8 cellular contexts compared by ENCODE assay signal in genomic region chr3:177602601-177603136, GRCh38.
DNase-seq lines count a peak whose midpoint lies in the region; ATAC-seq and TF ChIP-seq lines count a peak whose summit lies in the region.
"Had no signal": no experiment of that assay in that cellular context is flagged by ENCODE, and none has a peak within 500 bp of the region (broad histone marks: within the 10 kb centered on the region; RNA-seq: fewer than 3 reads in every experiment).

No MANE protein-coding gene starts in this region.

- no peaks in the 10 kb centered on the region for H4K20me1 ChIP-seq in mammary epithelial cell (ENCODE audit: insufficient read depth, low read length)

- intact Hi-C loops in mammary epithelial cell (cut with micrococcal nuclease) (no loop called here), sigmoid colon (cut with DNase I) (no loop called here), sciatic nerve (cut with DNase I) (no loop called here)

- peaks cover 60% of the 10 kb centered on the region for H3K4me1 ChIP-seq in mammary epithelial cell (ENCODE audit: insufficient read depth, low read length)
- H3K4me1 ChIP-seq in sigmoid colon = peaks cover 0 to 67% (median 52%) of the 10 kb centered on the region in 4 donors

- H3K9ac ChIP-seq in mammary epithelial cell (ENCODE audit: insufficient read depth, low read length) = no peak overlapping the region

- no peak for TF ChIP-seq CTCF in mammary epithelial cell (conservative IDR thresholded peaks at IDR 0.05 in 1 of 2, IDR thresholded peaks at IDR 0.05 in 1 of 2; ENCODE audit: extremely low read depth in 1 of 2, insufficient read depth in 1 of 2, low read depth in 1 of 2, low read length in 2 of 2)
- TF ChIP-seq CTCF in sigmoid colon (IDR thresholded peaks at IDR 0.05) = no peak
- TF ChIP-seq CTCF in GM20000 (IDR thresholded peaks at IDR 0.05; ENCODE audit: extremely low read depth, missing control alignments) = no peak

- DNase-seq in NCI-H146 treated with DMSO at 0.1 percent for 48 hours (lab: John Stamatoyannopoulos, UW; ENCODE audit: unreplicated experiment) (peak; percentile 81), mammary epithelial cell (peak; percentile 58), sigmoid colon (no peak), GM20000 (ENCODE audit: low spot score) (no peak), sciatic nerve (ENCODE audit: low spot score) (no peak)
- DNase-seq: right cardiac atrium had no signal

- H3K4me3 ChIP-seq in mammary epithelial cell (replicated peaks in 1 of 3; ENCODE audit: insufficient read depth in 1 of 3, low read depth in 2 of 3, low read length in 3 of 3) = no peak overlapping the region
- no peak overlapping the region for H3K4me3 ChIP-seq in sigmoid colon

- no TSS peak for BruUV-seq in mammary epithelial cell (replicated peaks; lab: Mats Ljungman, UMichigan)

- peak overlapping the region; percentile 59 for H2AFZ ChIP-seq in mammary epithelial cell (ENCODE audit: low read depth, low read length)

- peak; percentile 11 for ATAC-seq in GM18867 (IDR thresholded peaks at IDR 0.05; ENCODE audit: unreplicated experiment)
- ATAC-seq in GM18870 (IDR thresholded peaks at IDR 0.05; ENCODE audit: unreplicated experiment) = no peak
- ATAC-seq in sciatic nerve = no peak

- H3K4me2 ChIP-seq in mammary epithelial cell (ENCODE audit: insufficient read depth, low read depth, low read length) = peak overlapping the region; percentile 18

- H3K36me3 ChIP-seq in mammary epithelial cell (ENCODE audit: insufficient read depth, low read length) (no peaks in the 10 kb centered on the region), sigmoid colon (no peaks in the 10 kb centered on the region)

- no peaks in the 10 kb centered on the region for H3K79me2 ChIP-seq in mammary epithelial cell (ENCODE audit: insufficient read depth, low read length)

- H3K27me3 ChIP-seq in mammary epithelial cell (ENCODE audit: insufficient read depth, low read length) = no peaks in the 10 kb centered on the region
- no peaks in the 10 kb centered on the region for H3K27me3 ChIP-seq in sigmoid colon

- TF ChIP-seq EP300 in sigmoid colon (IDR thresholded peaks at IDR 0.05) = no peak

- 32% methylated on average over 2 of the region's 2 CpGs for WGBS in mammary epithelial cell (ENCODE audit: low coverage, missing lambda C conversion rate)
- 21 to 50% methylated on average over 2 of the region's 2 CpGs for WGBS in sigmoid colon, 2 donors

- no peaks in the 10 kb centered on the region for H3K9me3 ChIP-seq in mammary epithelial cell (replicated peaks; ENCODE audit: insufficient read depth, low read length)
- H3K9me3 ChIP-seq in sigmoid colon = no peaks in the 10 kb centered on the region

- H3K27ac ChIP-seq in mammary epithelial cell (ENCODE audit: insufficient read depth, low read depth, low read length) = peak overlapping the region; percentile 38
- peak overlapping the region; percentile 15 to 61 (median 39) for H3K27ac ChIP-seq in sigmoid colon

- no peak for TF ChIP-seq POLR2A in sigmoid colon (IDR thresholded peaks at IDR 0.05)

- in situ Hi-C loops in mammary epithelial cell (cut with MboI; ENCODE audit: low sequenced_read_pairs in 2 of 2) = no loop called here

- dilution Hi-C loops in mammary epithelial cell (cut with HindIII; ENCODE audit: low sequenced_read_pairs) = no loop called here

- CTCF ChIA-PET in mammary epithelial cell (lab: Charles Lee; ENCODE audit: low non-redundant PET) = interaction anchor here (0.6 kb wide), 2 partner anchors 16 to 175 kb away, joined by 3 to 5 read pairs; no protein-coding TSS in a partner anchor

Comparison
In these comparisons a context has a peak if more than half of its experiments do, and no peak if none do; other contexts are left out.
1. DNase-seq: peak in NCI-H146 treated with DMSO at 0.1 percent for 48 hours (single experiment) and mammary epithelial cell (single experiment); none in sigmoid colon (single experiment), GM20000 (single experiment) and sciatic nerve (single experiment).